1 cellular context compared by ENCODE assay signal in the genomic region with DNA sequence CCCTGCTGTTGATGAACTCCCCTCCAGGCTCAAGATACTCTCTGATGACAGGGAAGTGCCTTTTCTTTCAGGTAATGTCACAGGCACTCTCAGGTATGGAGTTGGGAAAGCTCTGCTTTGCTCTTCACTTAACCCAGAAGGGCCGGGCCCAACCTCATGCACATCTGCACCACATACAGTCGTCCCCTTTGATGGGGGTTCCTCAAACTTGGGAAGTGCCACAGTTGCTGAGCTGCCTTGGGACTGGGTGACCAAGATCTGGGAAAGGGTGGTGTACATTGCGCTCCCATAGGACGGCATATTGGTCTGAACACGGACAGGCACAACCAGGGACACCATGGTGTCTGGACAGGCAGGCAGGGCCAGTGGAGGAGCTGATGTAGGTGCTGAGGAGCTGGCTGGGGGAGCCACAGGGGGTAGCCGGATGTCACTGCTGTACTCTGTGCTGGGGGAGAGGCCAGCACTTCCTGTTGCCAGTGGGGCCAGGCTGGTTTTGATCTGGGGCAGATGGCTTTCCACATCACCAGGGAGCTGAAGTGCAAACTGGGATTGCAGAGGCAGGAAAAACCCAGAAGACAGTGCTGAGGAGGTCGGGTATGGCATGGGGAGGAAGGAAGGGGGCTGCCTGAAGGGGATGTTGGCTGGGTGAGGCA.
TF ChIP-seq lines count a peak whose summit lies in the region.

No MANE protein-coding gene starts in this region.

TF ChIP-seq in GM23338, 12 proteins besides CTCF, POLR2A, EP300 and RAD21:
- TF ChIP-seq, protein P1, sequence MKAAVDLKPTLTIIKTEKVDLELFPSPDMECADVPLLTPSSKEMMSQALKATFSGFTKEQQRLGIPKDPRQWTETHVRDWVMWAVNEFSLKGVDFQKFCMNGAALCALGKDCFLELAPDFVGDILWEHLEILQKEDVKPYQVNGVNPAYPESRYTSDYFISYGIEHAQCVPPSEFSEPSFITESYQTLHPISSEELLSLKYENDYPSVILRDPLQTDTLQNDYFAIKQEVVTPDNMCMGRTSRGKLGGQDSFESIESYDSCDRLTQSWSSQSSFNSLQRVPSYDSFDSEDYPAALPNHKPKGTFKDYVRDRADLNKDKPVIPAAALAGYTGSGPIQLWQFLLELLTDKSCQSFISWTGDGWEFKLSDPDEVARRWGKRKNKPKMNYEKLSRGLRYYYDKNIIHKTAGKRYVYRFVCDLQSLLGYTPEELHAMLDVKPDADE (IDR thresholded peaks at IDR 0.05): no peak
- TF ChIP-seq CREB1 (CRISPR knock-in tag; IDR thresholded peaks at IDR 0.05; ENCODE audit: low read depth) (no peak), ZNF114 (CRISPR knock-in tag; IDR thresholded peaks at IDR 0.05) (no peak), POLR2AphosphoS5 (IDR thresholded peaks at IDR 0.05; ENCODE audit: low read depth) (no peak), NANOG (IDR thresholded peaks at IDR 0.05; ENCODE audit: borderline replicate concordance) (no peak), REST (IDR thresholded peaks at IDR 0.05; ENCODE audit: unreplicated experiment) (no peak), EZH2 (IDR thresholded peaks at IDR 0.05; ENCODE audit: low read depth, unreplicated experiment) (no peak), EZH2phosphoT487 (IDR thresholded peaks at IDR 0.05; ENCODE audit: unreplicated experiment) (no peak), ZNF331 (CRISPR knock-in tag; IDR thresholded peaks at IDR 0.05; ENCODE audit: low read depth) (no peak), STAT1 (IDR thresholded peaks at IDR 0.05; ENCODE audit: unreplicated experiment) (no peak), JUNB (IDR thresholded peaks at IDR 0.05; ENCODE audit: unreplicated experiment) (no peak)
- TF ChIP-seq, protein P2, sequence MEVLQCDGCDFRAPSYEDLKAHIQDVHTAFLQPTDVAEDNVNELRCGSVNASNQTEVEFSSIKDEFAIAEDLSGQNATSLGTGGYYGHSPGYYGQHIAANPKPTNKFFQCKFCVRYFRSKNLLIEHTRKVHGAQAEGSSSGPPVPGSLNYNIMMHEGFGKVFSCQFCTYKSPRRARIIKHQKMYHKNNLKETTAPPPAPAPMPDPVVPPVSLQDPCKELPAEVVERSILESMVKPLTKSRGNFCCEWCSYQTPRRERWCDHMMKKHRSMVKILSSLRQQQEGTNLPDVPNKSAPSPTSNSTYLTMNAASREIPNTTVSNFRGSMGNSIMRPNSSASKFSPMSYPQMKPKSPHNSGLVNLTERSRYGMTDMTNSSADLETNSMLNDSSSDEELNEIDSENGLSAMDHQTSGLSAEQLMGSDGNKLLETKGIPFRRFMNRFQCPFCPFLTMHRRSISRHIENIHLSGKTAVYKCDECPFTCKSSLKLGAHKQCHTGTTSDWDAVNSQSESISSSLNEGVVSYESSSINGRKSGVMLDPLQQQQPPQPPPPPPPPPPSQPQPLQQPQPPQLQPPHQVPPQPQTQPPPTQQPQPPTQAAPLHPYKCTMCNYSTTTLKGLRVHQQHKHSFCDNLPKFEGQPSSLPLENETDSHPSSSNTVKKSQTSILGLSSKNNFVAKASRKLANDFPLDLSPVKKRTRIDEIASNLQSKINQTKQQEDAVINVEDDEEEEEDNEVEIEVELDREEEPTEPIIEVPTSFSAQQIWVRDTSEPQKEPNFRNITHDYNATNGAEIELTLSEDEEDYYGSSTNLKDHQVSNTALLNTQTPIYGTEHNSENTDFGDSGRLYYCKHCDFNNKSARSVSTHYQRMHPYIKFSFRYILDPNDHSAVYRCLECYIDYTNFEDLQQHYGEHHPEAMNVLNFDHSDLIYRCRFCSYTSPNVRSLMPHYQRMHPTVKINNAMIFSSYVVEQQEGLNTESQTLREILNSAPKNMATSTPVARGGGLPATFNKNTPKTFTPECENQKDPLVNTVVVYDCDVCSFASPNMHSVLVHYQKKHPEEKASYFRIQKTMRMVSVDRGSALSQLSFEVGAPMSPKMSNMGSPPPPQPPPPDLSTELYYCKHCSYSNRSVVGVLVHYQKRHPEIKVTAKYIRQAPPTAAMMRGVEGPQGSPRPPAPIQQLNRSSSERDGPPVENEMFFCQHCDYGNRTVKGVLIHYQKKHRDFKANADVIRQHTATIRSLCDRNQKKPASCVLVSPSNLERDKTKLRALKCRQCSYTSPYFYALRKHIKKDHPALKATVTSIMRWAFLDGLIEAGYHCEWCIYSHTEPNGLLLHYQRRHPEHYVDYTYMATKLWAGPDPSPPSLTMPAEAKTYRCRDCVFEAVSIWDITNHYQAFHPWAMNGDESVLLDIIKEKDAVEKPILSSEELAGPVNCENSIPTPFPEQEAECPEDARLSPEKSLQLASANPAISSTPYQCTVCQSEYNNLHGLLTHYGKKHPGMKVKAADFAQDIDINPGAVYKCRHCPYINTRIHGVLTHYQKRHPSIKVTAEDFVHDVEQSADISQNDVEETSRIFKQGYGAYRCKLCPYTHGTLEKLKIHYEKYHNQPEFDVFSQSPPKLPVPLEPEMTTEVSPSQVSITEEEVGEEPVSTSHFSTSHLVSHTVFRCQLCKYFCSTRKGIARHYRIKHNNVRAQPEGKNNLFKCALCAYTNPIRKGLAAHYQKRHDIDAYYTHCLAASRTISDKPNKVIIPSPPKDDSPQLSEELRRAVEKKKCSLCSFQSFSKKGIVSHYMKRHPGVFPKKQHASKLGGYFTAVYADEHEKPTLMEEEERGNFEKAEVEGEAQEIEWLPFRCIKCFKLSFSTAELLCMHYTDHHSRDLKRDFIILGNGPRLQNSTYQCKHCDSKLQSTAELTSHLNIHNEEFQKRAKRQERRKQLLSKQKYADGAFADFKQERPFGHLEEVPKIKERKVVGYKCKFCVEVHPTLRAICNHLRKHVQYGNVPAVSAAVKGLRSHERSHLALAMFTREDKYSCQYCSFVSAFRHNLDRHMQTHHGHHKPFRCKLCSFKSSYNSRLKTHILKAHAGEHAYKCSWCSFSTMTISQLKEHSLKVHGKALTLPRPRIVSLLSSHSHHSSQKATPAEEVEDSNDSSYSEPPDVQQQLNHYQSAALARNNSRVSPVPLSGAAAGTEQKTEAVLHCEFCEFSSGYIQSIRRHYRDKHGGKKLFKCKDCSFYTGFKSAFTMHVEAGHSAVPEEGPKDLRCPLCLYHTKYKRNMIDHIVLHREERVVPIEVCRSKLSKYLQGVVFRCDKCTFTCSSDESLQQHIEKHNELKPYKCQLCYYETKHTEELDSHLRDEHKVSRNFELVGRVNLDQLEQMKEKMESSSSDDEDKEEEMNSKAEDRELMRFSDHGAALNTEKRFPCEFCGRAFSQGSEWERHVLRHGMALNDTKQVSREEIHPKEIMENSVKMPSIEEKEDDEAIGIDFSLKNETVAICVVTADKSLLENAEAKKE (CRISPR knock-in tag; IDR thresholded peaks at IDR 0.05): no peak
